1 cellular context compared by ENCODE assay signal in genomic region chr11:47215366-47215925, GRCh38.
A peak's percentile ranks its signal among the peaks of the same experiment; 100 is the strongest.
TF ChIP-seq lines count a peak whose summit lies in the region.

No MANE protein-coding gene starts in this region.

TF ChIP-seq in K562, 482 proteins besides CTCF, POLR2A, EP300 and RAD21 (continues in another document):
- TF ChIP-seq ZNF133 (CRISPR knock-in tag; IDR thresholded peaks at IDR 0.05) (no peak), ZC3H4 (CRISPR knock-in tag; IDR thresholded peaks at IDR 0.05; ENCODE audit: borderline replicate concordance) (no peak), MLX (CRISPR knock-in tag; conservative IDR thresholded peaks at IDR 0.05) (0 out of 4 replicates have a peak, but pooled peaks of 1 of the 2 experiments have one; percentile 27), ZNF584 (CRISPR knock-in tag; IDR thresholded peaks at IDR 0.05; ENCODE audit: low read depth) (0 out of 2 replicates have a peak, but pooled peaks have one; percentile 37), ZBTB12 (CRISPR knock-in tag; IDR thresholded peaks at IDR 0.05) (no peak), FUS (optimal IDR thresholded peaks at IDR 0.05; ENCODE audit: low read depth, low read length) (no peak), POLR2G (IDR thresholded peaks at IDR 0.05; ENCODE audit: low read depth, low read length) (no peak), ZNF592 (IDR thresholded peaks at IDR 0.05) (peak; percentile 62; the same call in 1 of the 2 replicates), ATF7 (IDR thresholded peaks at IDR 0.05) (peak; percentile 14; the same call in 1 of the 2 replicates), MEF2A (IDR thresholded peaks at IDR 0.05; ENCODE audit: control insufficient read depth, low read depth, low read length) (no peak), ZMIZ1 (IDR thresholded peaks at IDR 0.05; ENCODE audit: low read depth in 2 of 2, low read length in 2 of 2) (no peak), NRF1 (conservative IDR thresholded peaks at IDR 0.05 in 1 of 2, IDR thresholded peaks at IDR 0.05 in 1 of 2) (0 out of 4 replicates have a peak, but pooled peaks have one; percentile 9 to 42), KAT7 (CRISPR knock-in tag; IDR thresholded peaks at IDR 0.05; ENCODE audit: borderline replicate concordance) (0 out of 2 replicates have a peak, but pooled peaks have one; percentile 17), ZNF175 (CRISPR knock-in tag; IDR thresholded peaks at IDR 0.05; ENCODE audit: low read depth) (no peak), SP1 (CRISPR knock-in tag; IDR thresholded peaks at IDR 0.05) (no peak; the same call in 1 of the 2 replicates), ELF2 (CRISPR knock-in tag; IDR thresholded peaks at IDR 0.05) (no peak), CREB1 (IDR thresholded peaks at IDR 0.05) (no peak), CREB1 (CRISPR knock-in tag; IDR thresholded peaks at IDR 0.05) (peak; percentile 21; the same call in 1 of the 2 replicates), SMARCE1 (IDR thresholded peaks at IDR 0.05) (no peak), FOXM1 (IDR thresholded peaks at IDR 0.05; ENCODE audit: low read depth) (no peak), FOXM1 (CRISPR knock-in tag; IDR thresholded peaks at IDR 0.05; ENCODE audit: low read depth) (no peak), ZBTB1 (CRISPR knock-in tag; IDR thresholded peaks at IDR 0.05; ENCODE audit: borderline replicate concordance, low read depth) (no peak), POLR3A (IDR thresholded peaks at IDR 0.05; ENCODE audit: borderline replicate concordance, extremely low read depth, insufficient read depth, insufficient read length) (no peak), ZNF3 (CRISPR knock-in tag; IDR thresholded peaks at IDR 0.05) (no peak), STAG1 (CRISPR knock-in tag; IDR thresholded peaks at IDR 0.05; ENCODE audit: borderline replicate concordance) (0 out of 2 replicates have a peak, but pooled peaks have one; percentile 17), HMBOX1 (IDR thresholded peaks at IDR 0.05) (0 out of 2 replicates have a peak, but pooled peaks have one; percentile 11), ELK3 (CRISPR knock-in tag; IDR thresholded peaks at IDR 0.05) (no peak), BDP1 (IDR thresholded peaks at IDR 0.05; ENCODE audit: insufficient read depth, insufficient read length) (no peak), ZNF696 (CRISPR knock-in tag; conservative IDR thresholded peaks at IDR 0.05) (no peak), HES1 (IDR thresholded peaks at IDR 0.05; ENCODE audit: low read depth) (no peak), ZNF280A (IDR thresholded peaks at IDR 0.05; ENCODE audit: low read depth, partially characterized antibody) (no peak), ZEB2 (IDR thresholded peaks at IDR 0.05) (0 out of 2 replicates have a peak, but pooled peaks have one; percentile 16), CREB5 (CRISPR knock-in tag; IDR thresholded peaks at IDR 0.05) (no peak), SRF (CRISPR knock-in tag; IDR thresholded peaks at IDR 0.05) (no peak), ARID4B (CRISPR knock-in tag; IDR thresholded peaks at IDR 0.05) (0 out of 2 replicates have a peak, but pooled peaks have one; percentile 19), HNRNPL (IDR thresholded peaks at IDR 0.05; ENCODE audit: low read depth, low read length) (no peak), ARNT (IDR thresholded peaks at IDR 0.05) (no peak; a peak in 1 of 4 replicates)
